8 cellular contexts compared by ENCODE assay signal in genomic region chr2:240566203-240567136, GRCh38. TPM values are rescaled to one million over a fixed set of nuclear protein-coding genes. Genes with fewer than 3 reads are reported as not detected.
DNase-seq lines count a peak whose midpoint lies in the region; ATAC-seq and TF ChIP-seq lines count a peak whose summit lies in the region.

No MANE protein-coding gene starts in this region.

- H3K4me3 ChIP-seq in lower leg skin (ENCODE audit: low read depth, poor library complexity, severe bottlenecking): no peak overlapping the region

- no peak for TF ChIP-seq POLR2A in lower leg skin (IDR thresholded peaks at IDR 0.05)

- H3K27ac ChIP-seq in cingulate gyrus (ENCODE audit: low read depth, low read length): peak overlapping the region; percentile 75

- WGBS in lower leg skin, 2 donors: 3 to 15% methylated on average over 17 to 25 of the region's 53 CpGs

- intact Hi-C loops in lower leg skin (cut with DNase I; ENCODE audit: low total_unique reads): no loop called here

- TF ChIP-seq CTCF in lower leg skin (IDR thresholded peaks at IDR 0.05): peak in 1 of 3 donors; percentile 50

- ATAC-seq in GM18907 (IDR thresholded peaks at IDR 0.05; ENCODE audit: unreplicated experiment): peak; percentile 47
- peak; percentile 48 for ATAC-seq in HG03108 (IDR thresholded peaks at IDR 0.05; ENCODE audit: unreplicated experiment)

- DNase-seq in AML-193 (lab: John Stamatoyannopoulos, UW) (peak; percentile 70 to 82), NCI-H345 (lab: John Stamatoyannopoulos, UW) (peak; percentile 94), lower leg skin (ENCODE audit: low spot score in 2 of 2) (peak; percentile 90 to 99)
- DNase-seq in activated CD4-positive, alpha-beta T cell treated with anti-CD3 and anti-CD28 coated beads for 48 hours: peak; percentile 97
- peak; percentile 87 to 92 (median 91) for DNase-seq in stimulated activated CD4-positive, alpha-beta T cell treated with anti-CD3 and anti-CD28 coated beads, TNF-alpha, amount 100 ng/mL, for 1 hour (ENCODE audit: low read depth in 3 of 3, low spot score in 1 of 3)

RNA-seq across cellular contexts. Expression of gene RNPEPL1, which starts 1.8 kb away (rescaled TPM):
- total RNA-seq in lower leg skin: 10 to 100 TPM; 76.1 to 99.9 (median 78.6) TPM

RNA-seq across cellular contexts. Expression of gene DUSP28, which starts 6.3 kb away (rescaled TPM):
- total RNA-seq in lower leg skin: 1 to 10 TPM; 5.5 to 8.1 (median 7.4) TPM

RNA-seq across cellular contexts. Expression of gene ANKMY1, which starts 8.7 kb away (rescaled TPM):
- total RNA-seq in lower leg skin: 10 to 100 TPM; 18.0 to 22.7 (median 21.1) TPM

RNA-seq across cellular contexts. Expression of gene CAPN10, which starts 20.1 kb away (rescaled TPM):
- total RNA-seq in lower leg skin: 10 to 100 TPM; 25.6 to 38.0 (median 28.4) TPM

RNA-seq across cellular contexts. Expression of gene GPR35, which starts 58.8 kb away (rescaled TPM):
- 1 to 10 TPM; 1.2 to 2.8 (median 2.4) TPM for total RNA-seq in lower leg skin
